In genomic region chr2:202032841-202033316, GRCh38 we compare ENCODE assay signal across 1 cellular context.
TF ChIP-seq lines count a peak whose summit lies in the region.

No MANE protein-coding gene starts in this region.

TF ChIP-seq in HepG2, 621 proteins besides CTCF, POLR2A, EP300 and RAD21 (continued from another document and continues in another):
- no peak for TF ChIP-seq ZNF710 (CRISPR knock-in tag; IDR thresholded peaks at IDR 0.05; ENCODE audit: borderline replicate concordance)
- TF ChIP-seq MIER2 (CRISPR knock-in tag; IDR thresholded peaks at IDR 0.05), result no peak
- TF ChIP-seq ZNF800 (CRISPR knock-in tag; IDR thresholded peaks at IDR 0.05), result peak; percentile 53
- no peak for TF ChIP-seq ZHX1 (CRISPR knock-in tag; IDR thresholded peaks at IDR 0.05; ENCODE audit: low read depth)
- 0 out of 2 replicates have a peak, but pooled peaks have one; percentile 77 for TF ChIP-seq PCBP1 (IDR thresholded peaks at IDR 0.05; ENCODE audit: borderline replicate concordance, low read depth, low read length)
- TF ChIP-seq ZMYM4 (CRISPR knock-in tag; IDR thresholded peaks at IDR 0.05), result no peak
- TF ChIP-seq MTF1 (CRISPR knock-in tag; IDR thresholded peaks at IDR 0.05), result no peak
- TF ChIP-seq ATF7-NPFF (CRISPR knock-in tag; IDR thresholded peaks at IDR 0.05; ENCODE audit: low read depth), result 0 out of 2 replicates have a peak, but pooled peaks have one; percentile 21
- no peak for TF ChIP-seq MTERF4 (CRISPR knock-in tag; IDR thresholded peaks at IDR 0.05)
- no peak for TF ChIP-seq NR0B2 (CRISPR knock-in tag; IDR thresholded peaks at IDR 0.05)
- TF ChIP-seq ZMYM2 (CRISPR knock-in tag; IDR thresholded peaks at IDR 0.05), result peak; percentile 50; the same call in 1 of the 2 replicates
- TF ChIP-seq ATF1 (CRISPR knock-in tag; IDR thresholded peaks at IDR 0.05), result no peak
- peak; percentile 60; the same call in 1 of the 2 replicates for TF ChIP-seq ZNF501 (CRISPR knock-in tag; IDR thresholded peaks at IDR 0.05)
- no peak for TF ChIP-seq NCOA2 (CRISPR knock-in tag; IDR thresholded peaks at IDR 0.05)
- no peak for TF ChIP-seq FOXA3 (CRISPR knock-in tag; IDR thresholded peaks at IDR 0.05)
- TF ChIP-seq TFDP2 (CRISPR knock-in tag; IDR thresholded peaks at IDR 0.05), result no peak
- TF ChIP-seq ZNF672 (CRISPR knock-in tag; IDR thresholded peaks at IDR 0.05), result no peak
- peak; percentile 55; the same call in 1 of the 2 replicates for TF ChIP-seq ZNF142 (CRISPR knock-in tag; IDR thresholded peaks at IDR 0.05)
- no peak for TF ChIP-seq UBTF (CRISPR knock-in tag; IDR thresholded peaks at IDR 0.05)
- TF ChIP-seq FOXJ3 (CRISPR knock-in tag; IDR thresholded peaks at IDR 0.05; ENCODE audit: borderline replicate concordance), result no peak
- no peak for TF ChIP-seq HOMEZ (CRISPR knock-in tag; IDR thresholded peaks at IDR 0.05; ENCODE audit: low read depth)
- TF ChIP-seq GPN1 (CRISPR knock-in tag; IDR thresholded peaks at IDR 0.05; ENCODE audit: borderline replicate concordance), result no peak
- TF ChIP-seq HDAC6 (IDR thresholded peaks at IDR 0.05; ENCODE audit: low read depth, low read length), result no peak
- no peak for TF ChIP-seq SUZ12 (IDR thresholded peaks at IDR 0.05; ENCODE audit: low read depth, low read length)
- TF ChIP-seq MED8 (CRISPR knock-in tag; IDR thresholded peaks at IDR 0.05; ENCODE audit: insufficient replicate concordance), result no peak
- TF ChIP-seq ATF2 (CRISPR knock-in tag; IDR thresholded peaks at IDR 0.05), result no peak
- no peak for TF ChIP-seq HOXA9 (CRISPR knock-in tag; IDR thresholded peaks at IDR 0.05; ENCODE audit: borderline replicate concordance)
- TF ChIP-seq DBP (CRISPR knock-in tag; IDR thresholded peaks at IDR 0.05; ENCODE audit: not compliant biosample characterization), result no peak
- TF ChIP-seq CC2D1A (CRISPR knock-in tag; IDR thresholded peaks at IDR 0.05), result no peak
- TF ChIP-seq ZBTB8A (CRISPR knock-in tag; IDR thresholded peaks at IDR 0.05; ENCODE audit: borderline replicate concordance, low read depth), result no peak
- no peak for TF ChIP-seq BORCS8-MEF2B (CRISPR knock-in tag; IDR thresholded peaks at IDR 0.05)
- no peak for TF ChIP-seq ZNF841 (CRISPR knock-in tag; IDR thresholded peaks at IDR 0.05; ENCODE audit: borderline replicate concordance)
- no peak for TF ChIP-seq MAF1 (CRISPR knock-in tag; IDR thresholded peaks at IDR 0.05; ENCODE audit: borderline replicate concordance)
